In genomic region chr5:149219584-149219983, GRCh38 we compare ENCODE assay signal across 15 cellular contexts. TPM values are rescaled to one million over a fixed set of nuclear protein-coding genes. Genes with fewer than 3 reads are reported as not detected.
DNase-seq lines count a peak whose midpoint lies in the region; ATAC-seq and TF ChIP-seq lines count a peak whose summit lies in the region.
"Had no signal": no experiment of that assay in that cellular context is flagged by ENCODE, and none has a peak within 500 bp of the region (broad histone marks: within the 10 kb centered on the region; RNA-seq: fewer than 3 reads in every experiment).

No MANE protein-coding gene starts in this region.

- H3K4me1 Mint-ChIP-seq in H9 = no peaks in the 10 kb centered on the region
- H3K4me1 Mint-ChIP-seq in CD14-positive monocyte = peaks cover 12% of the 10 kb centered on the region

- H3K36me3 ChIP-seq in trophoblast cell (ENCODE audit: control insufficient read depth in 1 of 2, insufficient read depth in 2 of 2, low read length in 2 of 2) = no peaks in the 10 kb centered on the region

- H3K79me2 ChIP-seq in trophoblast cell (ENCODE audit: control insufficient read depth, insufficient read depth, low read length, poor library complexity) (no peaks in the 10 kb centered on the region), H9 (ENCODE audit: insufficient read depth, low read length) (no peaks in the 10 kb centered on the region)

- H3K9me3 ChIP-seq in trophoblast cell (ENCODE audit: insufficient read depth, low read depth, low read length) (no peaks in the 10 kb centered on the region), H9 (ENCODE audit: control insufficient read depth, low read depth, low read length) (no peaks in the 10 kb centered on the region)

- H3K18ac ChIP-seq in trophoblast cell (ENCODE audit: low read length) (no peak overlapping the region), H9 (ENCODE audit: insufficient read length, low read depth, low read length) (no peak overlapping the region)

- no peaks in the 10 kb centered on the region for H3K79me1 ChIP-seq in trophoblast cell (ENCODE audit: low read length)
- H3K79me1 ChIP-seq in H9 (ENCODE audit: insufficient read depth, low read depth, low read length, poor library complexity, severe bottlenecking) = no peaks in the 10 kb centered on the region

- no peak overlapping the region for H4K12ac ChIP-seq in trophoblast cell (ENCODE audit: low read depth, low read length)

- no peaks in the 10 kb centered on the region for H3K23me2 ChIP-seq in H9 (ENCODE audit: insufficient read length, low read depth, low read length, poor library complexity, severe bottlenecking)

- H3K4me1 ChIP-seq in trophoblast cell (ENCODE audit: control insufficient read depth in 1 of 2, insufficient read depth in 2 of 2, low read length in 2 of 2) (no peaks in the 10 kb centered on the region), H9 (ENCODE audit: insufficient read depth, low read length) (no peaks in the 10 kb centered on the region)

- no peak overlapping the region for H2BK20ac ChIP-seq in H9 (ENCODE audit: low read depth, low read length, poor library complexity, severe bottlenecking)

- H3K27ac Mint-ChIP-seq in H9 (no peak overlapping the region; a peak in 1 of 7 replicates), CD14-positive monocyte (no peak overlapping the region)
- H3K27ac Mint-ChIP-seq: CD8-positive, alpha-beta T cell had no signal

- intact Hi-C loops in CD14-positive monocyte (cut with micrococcal nuclease) = no loop called here

- TF ChIP-seq CTCF in VCaP (conservative IDR thresholded peaks at IDR 0.05) (no peak), H9 (conservative IDR thresholded peaks at IDR 0.05) (no peak), CD14-positive monocyte (IDR thresholded peaks at IDR 0.05) (no peak)

- H2BK120ac ChIP-seq in trophoblast cell (ENCODE audit: insufficient read depth, low read length, poor library complexity) (no peak overlapping the region), H9 (ENCODE audit: low read depth, low read length, poor library complexity, severe bottlenecking) (no peak overlapping the region)

- H2BK5ac ChIP-seq in trophoblast cell (ENCODE audit: low read depth, low read length, poor library complexity) = no peak overlapping the region
- no peak overlapping the region for H2BK5ac ChIP-seq in H9 (ENCODE audit: insufficient read length, low read length)

- H4K20me1 ChIP-seq in H9 (ENCODE audit: control insufficient read depth, insufficient read depth, insufficient read length) = no peaks in the 10 kb centered on the region

- no peak overlapping the region for H4K5ac ChIP-seq in H9 (ENCODE audit: insufficient read length, low read depth, low read length)

- no peak overlapping the region for H2BK15ac ChIP-seq in H9 (ENCODE audit: low read depth, low read length)

- H3K36me3 Mint-ChIP-seq in H9 (ENCODE audit: insufficient read depth in 1 of 3, low read depth in 3 of 3) = no peaks in the 10 kb centered on the region
- H3K36me3 Mint-ChIP-seq in CD14-positive monocyte = no peaks in the 10 kb centered on the region
- H3K36me3 Mint-ChIP-seq: CD8-positive, alpha-beta T cell had no signal

- DNase-seq in HuH-7 (ENCODE audit: low spot score) (peak; percentile 18), left lobe of liver (ENCODE audit: low spot score) (no peak), trophoblast cell (no peak), H9 (no peak), CD14-positive monocyte (ENCODE audit: low spot score) (no peak)
- DNase-seq: AML-193; Calu3; CD8-positive, alpha-beta T cell; GF-D8; GOT3; H7 had no signal

- H3K27ac ChIP-seq in VCaP = peak overlapping the region; percentile 94
- no peak overlapping the region for H3K27ac ChIP-seq in trophoblast cell (ENCODE audit: low read depth, low read length)
- H3K27ac ChIP-seq in H9 (ENCODE audit: insufficient read length, low read depth, low read length) = no peak overlapping the region
- H3K27ac ChIP-seq: HL-60, KMS-11 had no signal

- H3K4me2 ChIP-seq in trophoblast cell (ENCODE audit: low read length) = no peak overlapping the region
- H3K4me2 ChIP-seq in H9 (ENCODE audit: insufficient read depth, insufficient read length, low read length) = no peak overlapping the region
- H3K4me2 ChIP-seq: KMS-11 had no signal

- no peaks in the 10 kb centered on the region for H3K9me3 Mint-ChIP-seq in H9
- H3K9me3 Mint-ChIP-seq in CD14-positive monocyte = peaks cover 0 to 2% (median 0%) of the 10 kb centered on the region in 7 donors
- H3K9me3 Mint-ChIP-seq: CD8-positive, alpha-beta T cell had no signal

- no peak overlapping the region; a peak in 1 of 5 replicates for H3K4me3 Mint-ChIP-seq in H9
- H3K4me3 Mint-ChIP-seq in CD14-positive monocyte = no peak overlapping the region
- H3K4me3 Mint-ChIP-seq: CD8-positive, alpha-beta T cell had no signal

- H2AFZ ChIP-seq in trophoblast cell (ENCODE audit: insufficient read depth, low read length, poor library complexity) = no peak overlapping the region
- H2AFZ ChIP-seq in H9 (ENCODE audit: low read length) = no peak overlapping the region

- H4K91ac ChIP-seq in trophoblast cell (ENCODE audit: low read depth, low read length) (no peak overlapping the region), H9 (ENCODE audit: insufficient read length, low read depth, low read length) (no peak overlapping the region)

- H2AK5ac ChIP-seq in trophoblast cell (ENCODE audit: low read length) = no peak overlapping the region
- H2AK5ac ChIP-seq in H9 (ENCODE audit: insufficient read length, low read length) = no peak overlapping the region

- H3K4ac ChIP-seq in trophoblast cell (ENCODE audit: low read depth, low read length) (no peak overlapping the region), H9 (ENCODE audit: low read depth, low read length) (no peak overlapping the region)

- no peak overlapping the region for H3K56ac ChIP-seq in H9 (ENCODE audit: insufficient read length, low read depth, low read length)

- no peak overlapping the region for H3K9ac ChIP-seq in trophoblast cell (ENCODE audit: low read length)
- H3K9ac ChIP-seq in H9 (ENCODE audit: extremely low read depth, insufficient read length, low read length) = no peak overlapping the region
- H3K9ac ChIP-seq: KMS-11 had no signal

- H4K8ac ChIP-seq in trophoblast cell (ENCODE audit: low read depth, low read length) = no peak overlapping the region
- no peak overlapping the region for H4K8ac ChIP-seq in H9 (replicated peaks; ENCODE audit: insufficient read length, low read depth, low read length)

- H3K4me3 ChIP-seq in trophoblast cell (ENCODE audit: low read depth, low read length) = no peak overlapping the region

- no CpG with 5 or more reads among the region's 1 CpG for WGBS in trophoblast cell (ENCODE audit: extremely low coverage, insufficient coverage, insufficient read length)
- no CpG with 5 or more reads among the region's 1 CpG for WGBS in H9 (ENCODE audit: extremely low coverage, insufficient read length, low lambda C conversion rate)

- H2BK12ac ChIP-seq in trophoblast cell (ENCODE audit: low read length) = no peak overlapping the region
- no peak overlapping the region for H2BK12ac ChIP-seq in H9 (ENCODE audit: insufficient read length, low read depth, low read length)

- ATAC-seq in left lobe of liver = peak; percentile 66
- ATAC-seq in GM21717 (IDR thresholded peaks at IDR 0.05; ENCODE audit: unreplicated experiment) = no peak
- ATAC-seq: CD8-positive, alpha-beta T cell had no signal

- H3K23ac ChIP-seq in trophoblast cell (ENCODE audit: low read length) (peak overlapping the region; percentile 62), H9 (ENCODE audit: insufficient read length, low read depth, low read length) (no peak overlapping the region)

- H3K27me3 ChIP-seq in trophoblast cell (ENCODE audit: insufficient read depth, low read length) (no peaks in the 10 kb centered on the region), H9 (ENCODE audit: insufficient read depth, low read length) (no peaks in the 10 kb centered on the region)

- H3K27me3 Mint-ChIP-seq in H9 (ENCODE audit: low read depth) (peaks cover 5% of the 10 kb centered on the region), CD14-positive monocyte (ENCODE audit: low read depth in 3 of 3) (peaks cover 0 to 7% (median 0%) of the 10 kb centered on the region in 3 donors)

- no peak overlapping the region for H3T11ph ChIP-seq in H9 (ENCODE audit: low read length)

- H3K14ac ChIP-seq in trophoblast cell (ENCODE audit: low read length) (no peak overlapping the region), H9 (ENCODE audit: insufficient read depth, low read length) (no peak overlapping the region; the same call in 1 of the 2 replicates)

RNA-seq across cellular contexts. Expression of gene AFAP1L1, which starts 52.1 kb away (rescaled TPM):
- 2.6 TPM for total RNA-seq in left lobe of liver
- polyA plus RNA-seq in trophoblast cell (2013) = 6.6 and 6.9 TPM in 2 replicates
- total RNA-seq in H9 (2021) = 1.8 and 2.0 TPM in 2 replicates
- not detected for polyA plus RNA-seq in CD14-positive monocyte
